In the genomic region with DNA sequence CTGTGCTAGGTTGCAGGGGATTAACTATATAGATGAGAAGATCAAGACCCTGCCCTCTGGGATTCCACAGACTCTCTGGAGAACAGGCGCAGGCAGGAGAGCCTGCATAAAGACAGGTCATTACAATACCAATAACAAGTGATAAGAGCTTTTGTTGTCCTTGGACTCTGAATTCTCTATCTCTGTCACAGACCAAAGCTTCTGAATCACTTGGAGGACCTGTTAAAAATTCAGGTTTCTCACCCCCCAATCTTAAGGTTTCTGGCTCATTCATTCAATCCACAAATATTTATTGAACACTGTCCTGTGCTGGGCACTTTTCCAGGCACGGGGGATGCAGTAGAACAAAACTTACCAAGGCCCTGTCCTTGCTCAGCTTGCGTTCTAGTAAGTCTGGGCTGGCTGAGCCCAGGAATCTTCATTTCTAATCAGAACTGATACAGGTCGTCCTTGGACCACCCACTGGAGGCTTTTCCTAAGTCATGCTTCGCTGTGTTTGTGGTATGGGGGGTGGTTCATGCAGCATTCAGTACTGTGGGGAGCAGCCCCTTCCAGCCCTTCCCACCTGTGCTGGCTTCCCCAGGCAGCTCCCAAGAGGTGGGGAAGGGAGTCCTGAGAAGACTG, we compare ENCODE assay signal across 10 cellular contexts. TPM values are rescaled to one million over a fixed set of nuclear protein-coding genes. Genes with fewer than 3 reads are reported as not detected.
DNase-seq lines count a peak whose midpoint lies in the region; ATAC-seq and TF ChIP-seq lines count a peak whose summit lies in the region.
"Had no signal": no experiment of that assay in that cellular context is flagged by ENCODE, and none has a peak within 500 bp of the region (broad histone marks: within the 10 kb centered on the region; RNA-seq: fewer than 3 reads in every experiment).

No MANE protein-coding gene starts in this region.

- peak overlapping the region; percentile 92 for H3K9ac ChIP-seq in mesenchymal stem cell (ENCODE audit: low read length)

- no peak overlapping the region for H3K18ac ChIP-seq in mesenchymal stem cell (ENCODE audit: low read depth in 1 of 2, low read length in 2 of 2)

- ATAC-seq in GM23338 = no peak
- ATAC-seq in GM21786 (IDR thresholded peaks at IDR 0.05; ENCODE audit: unreplicated experiment) = no peak
- ATAC-seq in GM18909 (IDR thresholded peaks at IDR 0.05; ENCODE audit: poor library complexity, unreplicated experiment) = no peak

- no peak overlapping the region for H2BK5ac ChIP-seq in mesenchymal stem cell (ENCODE audit: low read depth, low read length, poor library complexity, severe bottlenecking)

- WGBS in mesenchymal stem cell = 83% methylated on average over 3 of the region's 5 CpGs

- H3K4me1 ChIP-seq in ACC112 (ENCODE audit: control insufficient read depth, insufficient read depth, low read length, unreplicated experiment) = peaks cover 8% of the 10 kb centered on the region
- H3K4me1 ChIP-seq in GM23338 (ENCODE audit: insufficient read depth) = peaks cover 16% of the 10 kb centered on the region
- peaks cover 23% of the 10 kb centered on the region for H3K4me1 ChIP-seq in mesenchymal stem cell (ENCODE audit: control insufficient read depth, insufficient read depth, low read depth, low read length)

- H2BK120ac ChIP-seq in mesenchymal stem cell (ENCODE audit: low read depth, low read length) = no peak overlapping the region

- H2BK12ac ChIP-seq in mesenchymal stem cell (ENCODE audit: low read length in 2 of 2) = no peak overlapping the region

- H2AK5ac ChIP-seq in mesenchymal stem cell (ENCODE audit: low read length, severe bottlenecking) = no peak overlapping the region

- peak overlapping the region; percentile 83 for H3K4me3 Mint-ChIP-seq in GM23338
- H3K4me3 Mint-ChIP-seq in activated T-helper 1 cell treated with anti-CD3 and anti-CD28 coated beads, Interleukin-12 subunit alpha, Interleukin-12 subunit beta, Interleukin-2, Interleukin-4 antibody, amounts not matched to agents 30 ng/mL and 10 ng/mL and 1 ng/mL, durations not matched to agents 14 hours and 24 hours and 36 hours = peak overlapping the region; percentile 93

- intact Hi-C loops in activated T-helper 1 cell treated with anti-CD3 and anti-CD28 coated beads, Interleukin-12 subunit alpha, Interleukin-12 subunit beta, Interleukin-2, Interleukin-4 antibody, amounts not matched to agents 30 ng/mL and 10 ng/mL and 1 ng/mL, durations not matched to agents 14 hours and 24 hours and 36 hours (cut with micrococcal nuclease) = loop anchor here (1.0 to 5.0 kb wide), 2 partner anchors 13 to 458 kb away; partner anchors contain the start of genes ADAR and EFNA3

- H3K36me3 ChIP-seq in ACC112 (ENCODE audit: insufficient read depth, low read length) (no peaks in the 10 kb centered on the region), GM23338 (ENCODE audit: insufficient read depth) (no peaks in the 10 kb centered on the region), mesenchymal stem cell (ENCODE audit: control insufficient read depth in 1 of 2, insufficient read depth in 2 of 2, low read depth in 1 of 2, low read length in 2 of 2) (peaks cover 13 to 45% of the 10 kb centered on the region in 2 experiments)

- H2BK15ac ChIP-seq in mesenchymal stem cell (ENCODE audit: low read depth, poor library complexity, severe bottlenecking) = no peak overlapping the region

- H3K4me1 Mint-ChIP-seq in GM23338 = peaks cover 36% of the 10 kb centered on the region
- peaks cover 31% of the 10 kb centered on the region for H3K4me1 Mint-ChIP-seq in activated T-helper 1 cell treated with anti-CD3 and anti-CD28 coated beads, Interleukin-12 subunit alpha, Interleukin-12 subunit beta, Interleukin-2, Interleukin-4 antibody, amounts not matched to agents 30 ng/mL and 10 ng/mL and 1 ng/mL, durations not matched to agents 14 hours and 24 hours and 36 hours (ENCODE audit: low read depth)

- peaks cover 27% of the 10 kb centered on the region for H3F3A ChIP-seq in GM23338 (replicated peaks; ENCODE audit: low read depth)

- DNase-seq in GM23338 (ENCODE audit: low spot score) (peak; percentile 28), mesenchymal stem cell (no peak), LoVo (ENCODE audit: low spot score) (no peak), NCI-H1694 (lab: John Stamatoyannopoulos, UW) (no peak)
- no peak for DNase-seq in activated T-helper 1 cell treated with anti-CD3 and anti-CD28 coated beads, Interleukin-12 subunit alpha, Interleukin-12 subunit beta, Interleukin-2, Interleukin-4 antibody, amounts not matched to agents 30 ng/mL and 10 ng/mL and 1 ng/mL, durations not matched to agents 14 hours and 24 hours and 36 hours (ENCODE audit: low spot score)
- DNase-seq: NCI-H1436 had no signal

- no peak for TF ChIP-seq CTCF in GM23338 (conservative IDR thresholded peaks at IDR 0.05; ENCODE audit: low read depth in 2 of 2)

- H3K9me2 ChIP-seq in GM23338 (ENCODE audit: insufficient read depth) = no peaks in the 10 kb centered on the region

- H3K27ac ChIP-seq in ACC112 (ENCODE audit: low read depth, low read length) (no peak overlapping the region), GM23338 (ENCODE audit: low read depth) (no peak overlapping the region), mesenchymal stem cell (ENCODE audit: low read length, poor library complexity, severe bottlenecking) (no peak overlapping the region)

- H3K9me3 Mint-ChIP-seq in GM23338 = no peaks in the 10 kb centered on the region
- H3K9me3 Mint-ChIP-seq in activated T-helper 1 cell treated with anti-CD3 and anti-CD28 coated beads, Interleukin-12 subunit alpha, Interleukin-12 subunit beta, Interleukin-2, Interleukin-4 antibody, amounts not matched to agents 30 ng/mL and 10 ng/mL and 1 ng/mL, durations not matched to agents 14 hours and 24 hours and 36 hours = no peaks in the 10 kb centered on the region

- no peak overlapping the region for H3K14ac ChIP-seq in mesenchymal stem cell (ENCODE audit: low read length in 2 of 2)

- no peaks in the 10 kb centered on the region for H3K27me3 ChIP-seq in ACC112 (ENCODE audit: insufficient read depth, low read length)
- peaks cover 6% of the 10 kb centered on the region; the same call in 1 of the 2 replicates for H3K27me3 ChIP-seq in GM23338 (ENCODE audit: insufficient read depth)
- H3K27me3 ChIP-seq in mesenchymal stem cell (ENCODE audit: control insufficient read depth in 1 of 2, insufficient read depth in 1 of 2, low read length in 2 of 2) = no peaks in the 10 kb centered on the region

- H2AFZ ChIP-seq in ACC112 (ENCODE audit: low read length, unreplicated experiment) (no peak overlapping the region), GM23338 (no peak overlapping the region), mesenchymal stem cell (ENCODE audit: low read depth, low read length) (no peak overlapping the region)

- H3K4me3 ChIP-seq in ACC112 (ENCODE audit: low read depth, low read length) (peak overlapping the region; percentile 88; the same call in 1 of the 2 replicates), GM23338 (peak overlapping the region; percentile 97), mesenchymal stem cell (ENCODE audit: insufficient read depth in 1 of 2, low read depth in 1 of 2, low read length in 2 of 2) (peak overlapping the region in 1 of 2 experiments; percentile 92)

- H3K79me2 ChIP-seq in ACC112 (ENCODE audit: control insufficient read depth, insufficient read depth, low read length, unreplicated experiment) = no peaks in the 10 kb centered on the region
- peaks cover 14% of the 10 kb centered on the region for H3K79me2 ChIP-seq in GM23338 (replicated peaks; ENCODE audit: insufficient read depth)

- H3K4ac ChIP-seq in mesenchymal stem cell (ENCODE audit: low read depth in 1 of 2, low read length in 2 of 2) = no peak overlapping the region

- H3K27me3 Mint-ChIP-seq in GM23338 (ENCODE audit: insufficient read depth, low read depth, poor library complexity) = peaks cover 11% of the 10 kb centered on the region
- H3K27me3 Mint-ChIP-seq in activated T-helper 1 cell treated with anti-CD3 and anti-CD28 coated beads, Interleukin-12 subunit alpha, Interleukin-12 subunit beta, Interleukin-2, Interleukin-4 antibody, amounts not matched to agents 30 ng/mL and 10 ng/mL and 1 ng/mL, durations not matched to agents 14 hours and 24 hours and 36 hours (ENCODE audit: insufficient read depth) = no peaks in the 10 kb centered on the region

- H4K91ac ChIP-seq in mesenchymal stem cell (ENCODE audit: low read length) = no peak overlapping the region

- peaks cover 22% of the 10 kb centered on the region for H4K20me1 ChIP-seq in GM23338 (replicated peaks; ENCODE audit: insufficient read depth)

- peaks cover 30% of the 10 kb centered on the region for H3K36me3 Mint-ChIP-seq in GM23338 (ENCODE audit: low read depth)
- H3K36me3 Mint-ChIP-seq in activated T-helper 1 cell treated with anti-CD3 and anti-CD28 coated beads, Interleukin-12 subunit alpha, Interleukin-12 subunit beta, Interleukin-2, Interleukin-4 antibody, amounts not matched to agents 30 ng/mL and 10 ng/mL and 1 ng/mL, durations not matched to agents 14 hours and 24 hours and 36 hours (ENCODE audit: low read depth) = peaks cover 10% of the 10 kb centered on the region

- peaks cover 12% of the 10 kb centered on the region for H3K79me1 ChIP-seq in mesenchymal stem cell (replicated peaks; ENCODE audit: low read length, poor library complexity, severe bottlenecking)

- H3K4me2 ChIP-seq in GM23338 (peak overlapping the region; percentile 94), mesenchymal stem cell (ENCODE audit: low read length, poor library complexity, severe bottlenecking) (peak overlapping the region; percentile 11)

- no peak overlapping the region for H3K23ac ChIP-seq in mesenchymal stem cell (ENCODE audit: low read length in 2 of 2)

- no peak overlapping the region for H4K8ac ChIP-seq in mesenchymal stem cell (ENCODE audit: low read length)

- H3K9me3 ChIP-seq in mesenchymal stem cell (ENCODE audit: control insufficient read depth, low read length) = no peaks in the 10 kb centered on the region

- no peak overlapping the region; the same call in none of the 2 replicates for H3K27ac Mint-ChIP-seq in GM23338
- H3K27ac Mint-ChIP-seq in activated T-helper 1 cell treated with anti-CD3 and anti-CD28 coated beads, Interleukin-12 subunit alpha, Interleukin-12 subunit beta, Interleukin-2, Interleukin-4 antibody, amounts not matched to agents 30 ng/mL and 10 ng/mL and 1 ng/mL, durations not matched to agents 14 hours and 24 hours and 36 hours = no peak overlapping the region

RNA-seq across cellular contexts. Expression of gene EFNA4, which starts 1.4 kb away (rescaled TPM):
- total RNA-seq in GM23338 (2014; rRNA removed; shearing (Covaris generic)) = 22.9 and 25.0 TPM in 2 replicates
- 11.1 and 16.4 TPM in 2 replicates for polyA plus RNA-seq in GM23338 (2016; fragmentation: Nextera tagmentation; extraction: Ambion mirVana)
- total RNA-seq in activated T-helper 1 cell treated with anti-CD3 and anti-CD28 coated beads, Interleukin-12 subunit alpha, Interleukin-12 subunit beta, Interleukin-2, Interleukin-4 antibody, amounts not matched to agents 30 ng/mL and 10 ng/mL and 1 ng/mL, durations not matched to agents 14 hours and 24 hours and 36 hours = 5.7 and 6.8 TPM in 2 replicates
- 14.2 TPM for polyA plus RNA-seq in mesenchymal stem cell (2013, experiment 1 of 2)
- polyA plus RNA-seq in mesenchymal stem cell (2013, experiment 2 of 2) = 14.3 TPM

RNA-seq across cellular contexts. Expression of gene EFNA3, which starts 13.7 kb away (rescaled TPM):
- total RNA-seq in GM23338 (2014; rRNA removed; shearing (Covaris generic)) = 13.6 and 14.5 TPM in 2 replicates
- 10.3 and 13.5 TPM in 2 replicates for polyA plus RNA-seq in GM23338 (2016; fragmentation: Nextera tagmentation; extraction: Ambion mirVana)
- 2.8 and 3.0 TPM in 2 replicates for total RNA-seq in activated T-helper 1 cell treated with anti-CD3 and anti-CD28 coated beads, Interleukin-12 subunit alpha, Interleukin-12 subunit beta, Interleukin-2, Interleukin-4 antibody, amounts not matched to agents 30 ng/mL and 10 ng/mL and 1 ng/mL, durations not matched to agents 14 hours and 24 hours and 36 hours
- 0.95 TPM for polyA plus RNA-seq in mesenchymal stem cell (2013, experiment 1 of 2)
- 1.3 TPM for polyA plus RNA-seq in mesenchymal stem cell (2013, experiment 2 of 2)

RNA-seq across cellular contexts. Expression of gene ADAM15, which starts 13.8 kb away (rescaled TPM):
- total RNA-seq in GM23338 (2014; rRNA removed; shearing (Covaris generic)) = 25.9 and 31.1 TPM in 2 replicates
- polyA plus RNA-seq in GM23338 (2016; fragmentation: Nextera tagmentation; extraction: Ambion mirVana) = 24.2 and 25.9 TPM in 2 replicates
- total RNA-seq in activated T-helper 1 cell treated with anti-CD3 and anti-CD28 coated beads, Interleukin-12 subunit alpha, Interleukin-12 subunit beta, Interleukin-2, Interleukin-4 antibody, amounts not matched to agents 30 ng/mL and 10 ng/mL and 1 ng/mL, durations not matched to agents 14 hours and 24 hours and 36 hours = 82.9 and 86.8 TPM in 2 replicates
- polyA plus RNA-seq in mesenchymal stem cell (2013, experiment 1 of 2) = 32.8 TPM
- 32.9 TPM for polyA plus RNA-seq in mesenchymal stem cell (2013, experiment 2 of 2)

RNA-seq across cellular contexts. Expression of gene DCST1, which starts 31.3 kb away (rescaled TPM):
- total RNA-seq in GM23338 (2014; rRNA removed; shearing (Covaris generic)) = not detected in 2 replicates
- polyA plus RNA-seq in GM23338 (2016; fragmentation: Nextera tagmentation; extraction: Ambion mirVana) = not detected in 2 replicates
- not detected in 2 replicates for total RNA-seq in activated T-helper 1 cell treated with anti-CD3 and anti-CD28 coated beads, Interleukin-12 subunit alpha, Interleukin-12 subunit beta, Interleukin-2, Interleukin-4 antibody, amounts not matched to agents 30 ng/mL and 10 ng/mL and 1 ng/mL, durations not matched to agents 14 hours and 24 hours and 36 hours
- not detected for polyA plus RNA-seq in mesenchymal stem cell (2013, experiment 1 of 2)
- not detected for polyA plus RNA-seq in mesenchymal stem cell (2013, experiment 2 of 2)
- total RNA-seq: kidney epithelial cell had no signal

RNA-seq across cellular contexts. Expression of gene DCST2, which starts 31.3 kb away (rescaled TPM):
- not detected in 2 replicates for total RNA-seq in GM23338 (2014; rRNA removed; shearing (Covaris generic))
- 0.28 and 0.78 TPM in 2 replicates for polyA plus RNA-seq in GM23338 (2016; fragmentation: Nextera tagmentation; extraction: Ambion mirVana)
- total RNA-seq in activated T-helper 1 cell treated with anti-CD3 and anti-CD28 coated beads, Interleukin-12 subunit alpha, Interleukin-12 subunit beta, Interleukin-2, Interleukin-4 antibody, amounts not matched to agents 30 ng/mL and 10 ng/mL and 1 ng/mL, durations not matched to agents 14 hours and 24 hours and 36 hours = 0.26 and 0.27 TPM in 2 replicates
- 0.07 TPM for polyA plus RNA-seq in mesenchymal stem cell (2013, experiment 1 of 2)
- 0.08 TPM for polyA plus RNA-seq in mesenchymal stem cell (2013, experiment 2 of 2)
- total RNA-seq: kidney epithelial cell had no signal
